Comparison of ENCODE assay signal across 8 cellular contexts in the genomic region with DNA sequence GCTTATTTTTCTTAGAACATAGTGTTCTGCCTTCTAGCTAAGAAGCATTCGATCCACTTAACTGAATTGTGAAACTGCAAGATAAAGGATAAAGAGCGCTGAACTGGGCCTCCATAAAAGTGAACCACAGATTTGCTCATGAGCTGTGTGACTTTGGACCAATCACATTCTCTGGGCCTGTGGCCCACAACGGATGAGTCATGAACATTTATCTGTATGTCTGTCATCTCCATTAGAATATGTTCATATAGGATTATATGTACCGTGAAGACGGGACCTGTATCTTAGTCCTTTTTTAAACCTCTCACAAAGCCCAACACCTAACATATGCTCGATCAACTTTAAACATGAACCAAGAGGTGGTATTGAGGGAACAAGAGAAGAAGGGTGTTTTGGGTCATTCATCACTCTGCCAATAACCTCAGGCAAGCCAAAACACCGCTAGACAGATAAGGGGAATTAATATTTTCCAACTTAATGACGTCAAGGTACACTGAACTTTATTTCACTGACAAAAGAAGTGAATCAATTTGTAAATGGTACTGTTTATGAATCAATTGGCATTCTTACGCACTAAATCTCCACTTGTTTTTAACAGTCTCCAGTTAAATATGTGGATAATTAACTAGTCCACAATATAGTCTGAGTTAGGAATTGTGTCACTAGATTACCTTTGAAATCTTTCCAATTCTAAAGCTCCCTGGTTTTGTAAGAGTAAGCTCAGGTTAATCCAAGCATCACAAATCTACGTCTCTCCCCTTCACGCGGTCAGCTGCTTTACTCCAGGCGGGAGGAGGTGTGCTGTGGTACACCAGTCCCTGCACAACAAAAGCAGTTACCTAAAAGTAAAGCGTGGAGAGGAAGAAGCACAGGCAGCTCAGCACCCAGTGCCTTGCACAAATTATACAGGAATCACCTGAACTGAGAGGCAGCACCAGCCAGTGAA. TPM values are rescaled to one million over a fixed set of nuclear protein-coding genes. Genes with fewer than 3 reads are reported as not detected.
DNase-seq lines count a peak whose midpoint lies in the region; ATAC-seq and TF ChIP-seq lines count a peak whose summit lies in the region.

No MANE protein-coding gene starts in this region.

- H3K27ac ChIP-seq in Panc1 (ENCODE audit: low read length) (peak overlapping the region; percentile 89), rectal smooth muscle tissue (ENCODE audit: low read depth, low read length) (peak overlapping the region; percentile 57)

- H3K4me1 ChIP-seq in Panc1 (ENCODE audit: control insufficient read depth, insufficient read depth, low read length): peaks cover 39% of the 10 kb centered on the region
- peaks cover 34% of the 10 kb centered on the region for H3K4me1 ChIP-seq in rectal smooth muscle tissue (ENCODE audit: control insufficient read depth, insufficient read depth, low read length)

- CTCF ChIA-PET in Panc1 (lab: Charles Lee): interaction anchor here (0.6 kb wide), 1 partner anchor 131 kb away, joined by 4 read pairs; no protein-coding TSS in a partner anchor

- H3K9me3 ChIP-seq in Panc1 (ENCODE audit: control insufficient read depth, insufficient read depth, low read depth, low read length): no peaks in the 10 kb centered on the region

- ATAC-seq in Panc1 (no peak), Right ventricle myocardium superior (ENCODE audit: poor library complexity) (peak; percentile 3), HG02970 (IDR thresholded peaks at IDR 0.05; ENCODE audit: low FRiP score, unreplicated experiment) (no peak)

- intact Hi-C loops in Panc1 (cut with micrococcal nuclease; ENCODE audit: unreplicated experiment) (no loop called here), Right ventricle myocardium superior (cut with DNase I) (no loop called here)

- H3K36me3 ChIP-seq in Panc1 (ENCODE audit: control insufficient read depth, insufficient read depth, low read length) (peaks cover 3% of the 10 kb centered on the region; the same call in 1 of the 2 replicates), rectal smooth muscle tissue (ENCODE audit: control insufficient read depth, insufficient read depth, low read length) (no peaks in the 10 kb centered on the region)

- DNase-seq in H4 (ENCODE audit: low spot score) (peak; percentile 42), Panc1 (ENCODE audit: low read depth, low spot score) (no peak), Right ventricle myocardium superior (peak; percentile 50), NCI-H345 treated with DMSO at 0.1 percent for 48 hours (lab: John Stamatoyannopoulos, UW; ENCODE audit: unreplicated experiment) (no peak), SKM-1 treated with dmso at 0.1 percent for 144 hours (lab: John Stamatoyannopoulos, UW; ENCODE audit: unreplicated experiment) (no peak)
- peak; percentile 19 for DNase-seq in activated T-helper 9 cell treated with anti-CD3 and anti-CD28 coated beads, Interleukin-2, amount 50 U/mL, for 16 hours (ENCODE audit: low read depth)

- in situ Hi-C loops in Panc1 (cut with HindIII; ENCODE audit: low pct_unique_long_range_greater_than_20kb, low sequenced_read_pairs): no loop called here

- no peaks in the 10 kb centered on the region for H3K27me3 ChIP-seq in Panc1 (ENCODE audit: control insufficient read depth, insufficient read depth, low read length)
- H3K27me3 ChIP-seq in rectal smooth muscle tissue (ENCODE audit: control insufficient read depth, insufficient read depth, low read length): no peaks in the 10 kb centered on the region

- no peak for TF ChIP-seq CTCF in Panc1 (IDR thresholded peaks at IDR 0.05)

- H3K9ac ChIP-seq in rectal smooth muscle tissue (ENCODE audit: low read length): peak overlapping the region; percentile 35

- H3K4me3 ChIP-seq in Panc1 (ENCODE audit: low read depth in 2 of 2, low read length in 2 of 2): peak overlapping the region; percentile 72 to 79
- peak overlapping the region; percentile 92 for H3K4me3 ChIP-seq in rectal smooth muscle tissue (ENCODE audit: low read length)

- POLR2A ChIA-PET in Panc1 (lab: Charles Lee): no interaction called here

- TSS peak; percentile 71 for BruUV-seq in Panc1 (replicated peaks; lab: Mats Ljungman, UMichigan)

RNA-seq across cellular contexts. Expression of a gene that starts 1.6 kb away (rescaled TPM):
- total RNA-seq in H4 (2014; rRNA removed; shearing (Covaris generic)): 34.7 and 39.0 TPM in 2 replicates
- total RNA-seq in Panc1 (2021; ENCODE audit: unreplicated experiment): 54.0 TPM
- polyA plus RNA-seq in Panc1 (2012; ENCODE audit: insufficient read length): 25.5 TPM
- 102 TPM for total RNA-seq in Right ventricle myocardium superior

RNA-seq across cellular contexts. Expression of a gene that starts 48.9 kb away (rescaled TPM):
- not detected in 2 replicates for total RNA-seq in H4 (2014; rRNA removed; shearing (Covaris generic))
- total RNA-seq in Panc1 (2021; ENCODE audit: unreplicated experiment): 2.3 TPM
- 1.4 TPM for polyA plus RNA-seq in Panc1 (2012; ENCODE audit: insufficient read length)
- total RNA-seq in Right ventricle myocardium superior: 1.2 TPM

Comparison
In these comparisons a context has a peak if more than half of its experiments do, and no peak if none do; other contexts are left out.
1. DNase-seq: peak in H4 (single experiment), activated T-helper 9 cell treated with anti-CD3 and anti-CD28 coated beads, Interleukin-2, amount 50 U/mL, for 16 hours (single experiment) and Right ventricle myocardium superior (single experiment); none in Panc1 (single experiment), NCI-H345 treated with DMSO at 0.1 percent for 48 hours (single experiment) and SKM-1 treated with dmso at 0.1 percent for 144 hours (single experiment).